ENCODE assay signal across 9 cellular contexts in genomic region chr17:57985675-57985974, GRCh38. TPM values are rescaled to one million over a fixed set of nuclear protein-coding genes. Genes with fewer than 3 reads are reported as not detected.
A peak's percentile ranks its signal among the peaks of the same experiment; 100 is the strongest.
DNase-seq lines count a peak whose midpoint lies in the region; ATAC-seq and TF ChIP-seq lines count a peak whose summit lies in the region.
"Had no signal": no experiment of that assay in that cellular context is flagged by ENCODE, and none has a peak within 500 bp of the region (broad histone marks: within the 10 kb centered on the region; RNA-seq: fewer than 3 reads in every experiment).

No MANE protein-coding gene starts in this region.

- no peak for ATAC-seq in HG03175 (IDR thresholded peaks at IDR 0.05; ENCODE audit: unreplicated experiment)
- ATAC-seq in GM21619 (IDR thresholded peaks at IDR 0.05; ENCODE audit: unreplicated experiment), result no peak
- no peak for ATAC-seq in GM21529 (IDR thresholded peaks at IDR 0.05; ENCODE audit: unreplicated experiment)

- no peaks in the 10 kb centered on the region for H3K27me3 ChIP-seq in muscle layer of duodenum (ENCODE audit: low read depth, low read length)

- H3K4me3 ChIP-seq in AG10803 (ENCODE audit: low read length) (peak overlapping the region; percentile 72), astrocyte of the spinal cord (ENCODE audit: low read depth, low read length) (peak overlapping the region; percentile 26), muscle layer of duodenum (ENCODE audit: low read depth in 1 of 2, low read length in 2 of 2) (peak overlapping the region; percentile 14 to 21)

- no peaks in the 10 kb centered on the region; the same call in 1 of the 2 replicates for H3K27me3 Mint-ChIP-seq in HFFc6 (ENCODE audit: insufficient read depth)
- H3K27me3 Mint-ChIP-seq: IgD-negative memory B cell had no signal

- peaks cover 83% of the 10 kb centered on the region for H3K4me1 Mint-ChIP-seq in HFFc6 (ENCODE audit: low read depth)

- H3K9me3 Mint-ChIP-seq in HFFc6, result no peaks in the 10 kb centered on the region
- H3K9me3 Mint-ChIP-seq: IgD-negative memory B cell had no signal

- peak overlapping the region; percentile 66 for H3K27ac Mint-ChIP-seq in HFFc6

- peaks cover 20 to 56% of the 10 kb centered on the region in 2 donors for H3K4me1 ChIP-seq in muscle layer of duodenum (ENCODE audit: control insufficient read depth in 1 of 2, insufficient read depth in 2 of 2, low read length in 2 of 2)

- peak overlapping the region; percentile 67 for H3K27ac ChIP-seq in muscle layer of duodenum (ENCODE audit: low read length)

- H3K36me3 ChIP-seq in muscle layer of duodenum (ENCODE audit: control insufficient read depth in 1 of 2, insufficient read depth in 2 of 2, low read length in 2 of 2), result peaks cover 7% of the 10 kb centered on the region in 2 donors

- H3K4me3 Mint-ChIP-seq in HFFc6, result peak overlapping the region; percentile 96

- peak; percentile 58 for DNase-seq in AG10803 (ENCODE audit: low read depth)
- DNase-seq in HFFc6, result peak; percentile 68
- DNase-seq in astrocyte of the spinal cord (ENCODE audit: low read depth, low spot score), result peak; percentile 39
- no peak for DNase-seq in NCI-H510A treated with DMSO at 0.1 percent for 48 hours (lab: John Stamatoyannopoulos, UW)

- in situ Hi-C loops in astrocyte of the spinal cord (cut with HindIII; ENCODE audit: low sequenced_read_pairs), result no loop called here

- no peaks in the 10 kb centered on the region for H3K9me3 ChIP-seq in muscle layer of duodenum (ENCODE audit: control insufficient read depth in 1 of 2, low read length in 2 of 2)

- peaks cover 20% of the 10 kb centered on the region for H3K36me3 Mint-ChIP-seq in HFFc6 (ENCODE audit: low read depth)

- no peak for TF ChIP-seq CTCF in AG10803 (conservative IDR thresholded peaks at IDR 0.05; ENCODE audit: low read length)
- TF ChIP-seq CTCF in HFFc6 (IDR thresholded peaks at IDR 0.05), result no peak
- no peak for TF ChIP-seq CTCF in astrocyte of the spinal cord (IDR thresholded peaks at IDR 0.05; ENCODE audit: low read depth, low read length)

RNA-seq across cellular contexts. Expression of gene VEZF1, which starts 2.4 kb away (rescaled TPM):
- 10 to 100 TPM; 41.7 to 56.5 (median 51.8) TPM for total RNA-seq in HFFc6 (2021; fragmentation: NEBNext Ultra II Directional; extraction: Animal tissue kit (Norgen Biotek cat#: 25700))

RNA-seq across cellular contexts. Expression of gene SRSF1, which starts 21.4 kb away (rescaled TPM):
- 100 to 1,000 TPM; 216 to 296 (median 271) TPM for total RNA-seq in HFFc6 (2021; fragmentation: NEBNext Ultra II Directional; extraction: Animal tissue kit (Norgen Biotek cat#: 25700))

RNA-seq across cellular contexts. Expression of gene CUEDC1, which starts 30.4 kb away (rescaled TPM):
- 10 to 100 TPM; 34.0 to 41.0 (median 34.9) TPM for total RNA-seq in HFFc6 (2021; fragmentation: NEBNext Ultra II Directional; extraction: Animal tissue kit (Norgen Biotek cat#: 25700))

Comparison
In these comparisons a context has a peak if more than half of its experiments do, and no peak if none do; other contexts are left out.
1. H3K4me3 ChIP-seq: peak in every context shown above with its lines; median percentile 72 in AG10803; 26 in astrocyte of the spinal cord; 18 in muscle layer of duodenum.